In genomic region chr3:122618614-122619013, GRCh38 we compare ENCODE assay signal across 20 cellular contexts. TPM values are rescaled to one million over a fixed set of nuclear protein-coding genes. Genes with fewer than 3 reads are reported as not detected.
DNase-seq lines count a peak whose midpoint lies in the region; ATAC-seq, FAIRE-seq and TF ChIP-seq lines count a peak whose summit lies in the region.
"Had no signal": no experiment of that assay in that cellular context is flagged by ENCODE, and none has a peak within 500 bp of the region (broad histone marks: within the 10 kb centered on the region; RNA-seq: fewer than 3 reads in every experiment).

No MANE protein-coding gene starts in this region.

- DNase-seq in HepG2 (ENCODE audit: low spot score): no peak
- DNase-seq in right lobe of liver: no peak
- DNase-seq in choroid plexus epithelial cell (ENCODE audit: low read depth): no peak
- no peak for DNase-seq in esophagus muscularis mucosa (ENCODE audit: extremely low spot score)
- no peak for DNase-seq in psoas muscle
- DNase-seq: C1 segment of cervical spinal cord, NCI-H1436 treated with DMSO at 0.1 percent for 48 hours, NCI-H2029 treated with DMSO at 0.1 percent for 48 hours, NCI-H774, Peyer's patch had no signal

- H3K4me1 ChIP-seq in HepG2 (ENCODE audit: insufficient read depth, low read length) (no peaks in the 10 kb centered on the region), right lobe of liver (no peaks in the 10 kb centered on the region), OCI-LY3 (ENCODE audit: low read length) (peaks cover 93% of the 10 kb centered on the region), esophagus muscularis mucosa (no peaks in the 10 kb centered on the region), psoas muscle (no peaks in the 10 kb centered on the region)
- H3K4me1 ChIP-seq: A549, HAP-1, Peyer's patch had no signal

- H3K36me3 ChIP-seq in HepG2 (replicated peaks in 1 of 2; ENCODE audit: control insufficient read depth in 1 of 2, insufficient read depth in 2 of 2, low read length in 2 of 2) (no peaks in the 10 kb centered on the region), right lobe of liver (no peaks in the 10 kb centered on the region), OCI-LY3 (replicated peaks; ENCODE audit: low read depth, low read length) (peaks cover 75% of the 10 kb centered on the region), esophagus muscularis mucosa (no peaks in the 10 kb centered on the region), psoas muscle (ENCODE audit: insufficient read depth in 1 of 2, low read depth in 1 of 2) (no peaks in the 10 kb centered on the region)
- H3K36me3 ChIP-seq: HAP-1, Peyer's patch had no signal

- H3K27ac ChIP-seq in HepG2 (ENCODE audit: extremely low read length, insufficient read depth, low read length) (no peak overlapping the region), right lobe of liver (no peak overlapping the region), OCI-LY3 (ENCODE audit: low read length) (peak overlapping the region; percentile 98), esophagus muscularis mucosa (replicated peaks in 1 of 4) (no peak overlapping the region), psoas muscle (no peak overlapping the region)
- H3K27ac ChIP-seq: A549, HL-60, KMS-11, Peyer's patch had no signal

- H3K9ac ChIP-seq in HepG2 (ENCODE audit: insufficient read depth, low read depth, low read length) (no peak overlapping the region), OCI-LY3 (ENCODE audit: low read length) (peak overlapping the region; percentile 76)
- H3K9ac ChIP-seq: KMS-11 had no signal

- ATAC-seq in HepG2: no peak
- ATAC-seq in right lobe of liver: no peak
- no peak for ATAC-seq in stimulated activated memory B cell treated with anti-CD40 and anti-IgM and Interleukin-4, amounts not matched to agents 10 μg/mL and 1 μg/mL and 100 μg/mL, for 72 hours
- ATAC-seq in HG03196 (IDR thresholded peaks at IDR 0.05; ENCODE audit: unreplicated experiment): no peak
- ATAC-seq in psoas muscle: no peak
- ATAC-seq: Right ventricle myocardium inferior had no signal

- H3K9me3 ChIP-seq in HepG2 (ENCODE audit: low read length) (no peaks in the 10 kb centered on the region), right lobe of liver (no peaks in the 10 kb centered on the region), OCI-LY3 (ENCODE audit: insufficient read depth, low read length) (no peaks in the 10 kb centered on the region), esophagus muscularis mucosa (no peaks in the 10 kb centered on the region), psoas muscle (no peaks in the 10 kb centered on the region)
- H3K9me3 ChIP-seq: A549, HAP-1, Peyer's patch had no signal

- H2AFZ ChIP-seq in HepG2 (ENCODE audit: low read length) (no peak overlapping the region), OCI-LY3 (ENCODE audit: low read depth, low read length) (no peak overlapping the region)

- intact Hi-C loops in HepG2 (cut with micrococcal nuclease; ENCODE audit: unreplicated experiment): no loop called here
- intact Hi-C loops in right lobe of liver (cut with DNase I): no loop called here
- intact Hi-C loops in esophagus muscularis mucosa (cut with DNase I): no loop called here
- intact Hi-C loops in psoas muscle (cut with DNase I): no loop called here

- no peaks in the 10 kb centered on the region for H3K27me3 Mint-ChIP-seq in stimulated activated memory B cell treated with anti-CD40 and anti-IgM and Interleukin-4, amounts not matched to agents 10 μg/mL and 1 μg/mL and 100 μg/mL, for 72 hours

- peaks cover 65% of the 10 kb centered on the region for H3K36me3 Mint-ChIP-seq in stimulated activated memory B cell treated with anti-CD40 and anti-IgM and Interleukin-4, amounts not matched to agents 10 μg/mL and 1 μg/mL and 100 μg/mL, for 72 hours

- POLR2A ChIA-PET in HepG2 (lab: Yijun Ruan, JAX): no interaction called here

- H3K4me1 Mint-ChIP-seq in stimulated activated memory B cell treated with anti-CD40 and anti-IgM and Interleukin-4, amounts not matched to agents 10 μg/mL and 1 μg/mL and 100 μg/mL, for 72 hours: peaks cover 75% of the 10 kb centered on the region

- H4K20me1 ChIP-seq in HepG2 (ENCODE audit: insufficient read depth, low read length): no peaks in the 10 kb centered on the region
- no peaks in the 10 kb centered on the region for H4K20me1 ChIP-seq in OCI-LY3 (ENCODE audit: insufficient read depth, low read length)

- no TSS peak for BruUV-seq in HepG2 (replicated peaks; lab: Mats Ljungman, UMichigan)

- no peaks in the 10 kb centered on the region for H3K9me3 Mint-ChIP-seq in stimulated activated memory B cell treated with anti-CD40 and anti-IgM and Interleukin-4, amounts not matched to agents 10 μg/mL and 1 μg/mL and 100 μg/mL, for 72 hours

- H3K4me3 Mint-ChIP-seq in stimulated activated memory B cell treated with anti-CD40 and anti-IgM and Interleukin-4, amounts not matched to agents 10 μg/mL and 1 μg/mL and 100 μg/mL, for 72 hours: no peak overlapping the region

- H3K4me3 ChIP-seq in HepG2 (replicated peaks in 1 of 3; ENCODE audit: insufficient read depth in 1 of 3, low read depth in 2 of 3, low read length in 3 of 3): no peak overlapping the region
- no peak overlapping the region for H3K4me3 ChIP-seq in right lobe of liver
- no peak overlapping the region for H3K4me3 ChIP-seq in OCI-LY3 (ENCODE audit: low read length)
- H3K4me3 ChIP-seq in choroid plexus epithelial cell (ENCODE audit: low read depth, low read length): no peak overlapping the region
- H3K4me3 ChIP-seq in esophagus muscularis mucosa: no peak overlapping the region
- no peak overlapping the region for H3K4me3 ChIP-seq in psoas muscle
- H3K4me3 ChIP-seq: A549, HAP-1, Peyer's patch had no signal

- no peak for TF ChIP-seq EP300 in HepG2 (IDR thresholded peaks at IDR 0.05; ENCODE audit: low read depth in 2 of 2, low read length in 2 of 2)
- TF ChIP-seq EP300 in HepG2 (CRISPR knock-in tag; IDR thresholded peaks at IDR 0.05; ENCODE audit: borderline replicate concordance): no peak
- no peak for TF ChIP-seq EP300 in esophagus muscularis mucosa (IDR thresholded peaks at IDR 0.05)

- TF ChIP-seq POLR2A in HepG2 (IDR thresholded peaks at IDR 0.05; ENCODE audit: insufficient read depth in 1 of 2, low read depth in 2 of 2, low read length in 2 of 2) (no peak), right lobe of liver (IDR thresholded peaks at IDR 0.05) (no peak), esophagus muscularis mucosa (IDR thresholded peaks at IDR 0.05; ENCODE audit: low read depth) (no peak)

- H3K27me3 ChIP-seq in HepG2 (ENCODE audit: control insufficient read depth in 1 of 2, insufficient read depth in 2 of 2, low read length in 2 of 2) (peaks cover 2 to 54% of the 10 kb centered on the region in 2 experiments), right lobe of liver (no peaks in the 10 kb centered on the region), OCI-LY3 (ENCODE audit: low read depth, low read length) (no peaks in the 10 kb centered on the region), esophagus muscularis mucosa (no peaks in the 10 kb centered on the region), psoas muscle (ENCODE audit: insufficient read depth in 3 of 3, low read length in 2 of 3) (no peaks in the 10 kb centered on the region)
- H3K27me3 ChIP-seq: Peyer's patch had no signal

- 40% methylated on average over 3 of the region's 3 CpGs for WGBS in HepG2 (ENCODE audit: low lambda C conversion rate)
- WGBS in right lobe of liver (ENCODE audit: insufficient coverage, low coverage, low lambda C conversion rate, missing lambda C conversion rate): 89% methylated on average over 3 of the region's 3 CpGs
- 80% methylated on average over 3 of the region's 3 CpGs for WGBS in esophagus muscularis mucosa
- 61 to 75% (median 74%) methylated on average over 3 of the region's 3 CpGs for WGBS in psoas muscle, 3 donors

- CTCF ChIA-PET in HepG2 (lab: Yijun Ruan, JAX; ENCODE audit: low intra/inter-chr PET ratio, low total read pairs): no interaction called here

- TF ChIP-seq CTCF in HepG2 (CRISPR knock-in tag; IDR thresholded peaks at IDR 0.05) (no peak), right lobe of liver (IDR thresholded peaks at IDR 0.05) (no peak), OCI-LY3 (IDR thresholded peaks at IDR 0.05; ENCODE audit: low read depth, low read length) (no peak), choroid plexus epithelial cell (conservative IDR thresholded peaks at IDR 0.05; ENCODE audit: low read depth, low read length) (peak; percentile 11), esophagus muscularis mucosa (IDR thresholded peaks at IDR 0.05) (no peak), psoas muscle (IDR thresholded peaks at IDR 0.05) (no peak)

- H3K4me2 ChIP-seq in HepG2 (ENCODE audit: low read depth, low read length) (no peak overlapping the region), OCI-LY3 (ENCODE audit: low read length) (peak overlapping the region; percentile 16; the same call in 1 of the 2 replicates)
- H3K4me2 ChIP-seq: A549, KMS-11 had no signal

- H3K79me2 ChIP-seq in HepG2 (ENCODE audit: insufficient read depth, low read length): no peaks in the 10 kb centered on the region
- peaks cover 31% of the 10 kb centered on the region for H3K79me2 ChIP-seq in OCI-LY3 (ENCODE audit: low read length)

- no peak for TF ChIP-seq RAD21 in HepG2 (CRISPR knock-in tag; IDR thresholded peaks at IDR 0.05)

- H3K27ac Mint-ChIP-seq in stimulated activated memory B cell treated with anti-CD40 and anti-IgM and Interleukin-4, amounts not matched to agents 10 μg/mL and 1 μg/mL and 100 μg/mL, for 72 hours: peak overlapping the region; percentile 78

- in situ Hi-C loops in HepG2 (cut with HindIII; ENCODE audit: extremely low pct_ligation_motif_present, low pct_unique_long_range_greater_than_20kb): no loop called here

- FAIRE-seq in HepG2 (lab: Jason Lieb, UNC): no peak
- FAIRE-seq: A549, HTR-8/SVneo had no signal

RNA-seq across cellular contexts. Expression of gene PARP15, which starts 41.2 kb away (rescaled TPM):
- total RNA-seq in HepG2 (2016; rRNA removed; fragmentation: Illumina TruSeq; extraction: Trizol): 0.02 TPM in 1 of 2 replicates, not detected in the other
- total RNA-seq in HepG2 (2016; cell fraction: cytosol; rRNA removed; fragmentation: Illumina TruSeq; extraction: Trizol; ENCODE audit: low read depth): not detected in 2 replicates
- total RNA-seq in HepG2 (2016; cell fraction: insoluble cytoplasmic fraction; rRNA removed; fragmentation: Illumina TruSeq; extraction: Trizol): 0.04 TPM in 1 of 2 replicates, not detected in the other
- not detected in 2 replicates for total RNA-seq in HepG2 (2016; cell fraction: membrane; rRNA removed; fragmentation: Illumina TruSeq; extraction: Trizol)
- not detected in 2 replicates for total RNA-seq in HepG2 (2016; cell fraction: nucleus; rRNA removed; fragmentation: Illumina TruSeq; extraction: Trizol)
- polyA plus RNA-seq in HepG2 (2011; rRNA removed): not detected in 2 replicates
- 0.03 TPM in 1 of 2 replicates, not detected in the other for polyA plus RNA-seq in HepG2 (2011; cell fraction: cytosol; rRNA removed)
- 0.33 and 0.39 TPM in 2 replicates for polyA plus RNA-seq in HepG2 (2011; cell fraction: nucleus; rRNA removed)
- polyA plus RNA-seq in HepG2 (2012): not detected in 2 replicates
- polyA plus RNA-seq in HepG2 (2016; cell fraction: cytosol; fragmentation: Illumina TruSeq; extraction: Trizol; ENCODE audit: low read depth): not detected in 2 replicates
- not detected in 2 replicates for polyA plus RNA-seq in HepG2 (2016; cell fraction: insoluble cytoplasmic fraction; fragmentation: Illumina TruSeq; extraction: Trizol; ENCODE audit: low read depth)
- polyA plus RNA-seq in HepG2 (2016; cell fraction: membrane; fragmentation: Illumina TruSeq; extraction: Trizol; ENCODE audit: low read depth): not detected in 2 replicates
- polyA plus RNA-seq in HepG2 (2016; cell fraction: nucleus; fragmentation: Illumina TruSeq; extraction: Trizol; ENCODE audit: insufficient read depth, low read depth): not detected in 2 replicates
- polyA minus RNA-seq in HepG2 (2011; rRNA and poly(A)+ RNA removed; ENCODE audit: low replicate concordance): 0.02 TPM in 1 of 2 replicates, not detected in the other
- polyA minus RNA-seq in HepG2 (2011; cell fraction: cytosol; rRNA and poly(A)+ RNA removed): not detected in 2 replicates
- not detected in 2 replicates for polyA minus RNA-seq in HepG2 (2011; cell fraction: nucleus; rRNA and poly(A)+ RNA removed)
- 1 to 10 TPM in 4 of 6 experiments, under 1 TPM in 2; 0.37 to 1.5 (median 1.3) TPM for total RNA-seq in right lobe of liver
- total RNA-seq in esophagus muscularis mucosa: 1 to 10 TPM in 1 of 4 donors, under 1 TPM in 3; 0.39 to 2.3 (median 0.65) TPM
- 1 to 10 TPM in 1 of 4 donors, under 1 TPM in 3; 0.18 to 1.0 (median 0.73) TPM for total RNA-seq in psoas muscle
- polyA plus RNA-seq in psoas muscle: under 1 TPM; 0.11 to 0.34 (median 0.25) TPM
- total RNA-seq: NCI-H460 had no signal

RNA-seq across cellular contexts. Expression of gene DTX3L, which starts 54.5 kb away (rescaled TPM):
- total RNA-seq in HepG2 (2016; rRNA removed; fragmentation: Illumina TruSeq; extraction: Trizol): 10.9 and 19.2 TPM in 2 replicates
- 1.1 and 1.5 TPM in 2 replicates for total RNA-seq in HepG2 (2016; cell fraction: cytosol; rRNA removed; fragmentation: Illumina TruSeq; extraction: Trizol; ENCODE audit: low read depth)
- 10.7 and 16.9 TPM in 2 replicates for total RNA-seq in HepG2 (2016; cell fraction: insoluble cytoplasmic fraction; rRNA removed; fragmentation: Illumina TruSeq; extraction: Trizol)
- total RNA-seq in HepG2 (2016; cell fraction: membrane; rRNA removed; fragmentation: Illumina TruSeq; extraction: Trizol): 7.0 and 7.7 TPM in 2 replicates
- 7.4 and 8.7 TPM in 2 replicates for total RNA-seq in HepG2 (2016; cell fraction: nucleus; rRNA removed; fragmentation: Illumina TruSeq; extraction: Trizol)
- 2.5 and 3.2 TPM in 2 replicates for polyA plus RNA-seq in HepG2 (2011; rRNA removed)
- polyA plus RNA-seq in HepG2 (2011; cell fraction: cytosol; rRNA removed): 1.7 and 3.2 TPM in 2 replicates
- polyA plus RNA-seq in HepG2 (2011; cell fraction: nucleus; rRNA removed): 1.7 and 2.8 TPM in 2 replicates
- polyA plus RNA-seq in HepG2 (2012): 4.4 and 5.3 TPM in 2 replicates
- polyA plus RNA-seq in HepG2 (2016; cell fraction: cytosol; fragmentation: Illumina TruSeq; extraction: Trizol; ENCODE audit: low read depth): 0.57 TPM in 2 replicates
- 12.1 and 15.2 TPM in 2 replicates for polyA plus RNA-seq in HepG2 (2016; cell fraction: insoluble cytoplasmic fraction; fragmentation: Illumina TruSeq; extraction: Trizol; ENCODE audit: low read depth)
- 2.5 and 2.9 TPM in 2 replicates for polyA plus RNA-seq in HepG2 (2016; cell fraction: membrane; fragmentation: Illumina TruSeq; extraction: Trizol; ENCODE audit: low read depth)
- 9.0 and 9.5 TPM in 2 replicates for polyA plus RNA-seq in HepG2 (2016; cell fraction: nucleus; fragmentation: Illumina TruSeq; extraction: Trizol; ENCODE audit: insufficient read depth, low read depth)
- polyA minus RNA-seq in HepG2 (2011; rRNA and poly(A)+ RNA removed; ENCODE audit: low replicate concordance): 3.0 and 6.0 TPM in 2 replicates
- 5.5 and 9.3 TPM in 2 replicates for polyA minus RNA-seq in HepG2 (2011; cell fraction: cytosol; rRNA and poly(A)+ RNA removed)
- 3.1 and 6.0 TPM in 2 replicates for polyA minus RNA-seq in HepG2 (2011; cell fraction: nucleus; rRNA and poly(A)+ RNA removed)
- 10 to 100 TPM; 31.3 to 63.7 (median 38.4) TPM for total RNA-seq in right lobe of liver
- total RNA-seq in esophagus muscularis mucosa: 10 to 100 TPM; 21.6 to 33.5 (median 21.8) TPM
- total RNA-seq in psoas muscle: 10 to 100 TPM; 11.5 to 26.6 (median 12.2) TPM
- 1 to 10 TPM; 3.1 to 9.8 (median 3.5) TPM for polyA plus RNA-seq in psoas muscle

RNA-seq across cellular contexts. Expression of gene PARP9, which starts 54.5 kb away (rescaled TPM):
- total RNA-seq in HepG2 (2016; rRNA removed; fragmentation: Illumina TruSeq; extraction: Trizol): 10.6 and 12.5 TPM in 2 replicates
- total RNA-seq in HepG2 (2016; cell fraction: cytosol; rRNA removed; fragmentation: Illumina TruSeq; extraction: Trizol; ENCODE audit: low read depth): 2.5 and 3.5 TPM in 2 replicates
- total RNA-seq in HepG2 (2016; cell fraction: insoluble cytoplasmic fraction; rRNA removed; fragmentation: Illumina TruSeq; extraction: Trizol): 9.8 and 12.9 TPM in 2 replicates
- total RNA-seq in HepG2 (2016; cell fraction: membrane; rRNA removed; fragmentation: Illumina TruSeq; extraction: Trizol): 3.6 and 4.5 TPM in 2 replicates
- 6.9 and 7.6 TPM in 2 replicates for total RNA-seq in HepG2 (2016; cell fraction: nucleus; rRNA removed; fragmentation: Illumina TruSeq; extraction: Trizol)
- 6.5 and 7.0 TPM in 2 replicates for polyA plus RNA-seq in HepG2 (2011; rRNA removed)
- polyA plus RNA-seq in HepG2 (2011; cell fraction: cytosol; rRNA removed): 2.3 and 5.1 TPM in 2 replicates
- polyA plus RNA-seq in HepG2 (2011; cell fraction: nucleus; rRNA removed): 4.4 and 8.2 TPM in 2 replicates
- 2.5 and 4.0 TPM in 2 replicates for polyA plus RNA-seq in HepG2 (2012)
- 0.59 and 0.62 TPM in 2 replicates for polyA plus RNA-seq in HepG2 (2016; cell fraction: cytosol; fragmentation: Illumina TruSeq; extraction: Trizol; ENCODE audit: low read depth)
- 11.1 TPM in 2 replicates for polyA plus RNA-seq in HepG2 (2016; cell fraction: insoluble cytoplasmic fraction; fragmentation: Illumina TruSeq; extraction: Trizol; ENCODE audit: low read depth)
- polyA plus RNA-seq in HepG2 (2016; cell fraction: membrane; fragmentation: Illumina TruSeq; extraction: Trizol; ENCODE audit: low read depth): 1.4 and 1.9 TPM in 2 replicates
- 11.1 and 11.3 TPM in 2 replicates for polyA plus RNA-seq in HepG2 (2016; cell fraction: nucleus; fragmentation: Illumina TruSeq; extraction: Trizol; ENCODE audit: insufficient read depth, low read depth)
- polyA minus RNA-seq in HepG2 (2011; rRNA and poly(A)+ RNA removed; ENCODE audit: low replicate concordance): 2.0 and 5.7 TPM in 2 replicates
- polyA minus RNA-seq in HepG2 (2011; cell fraction: cytosol; rRNA and poly(A)+ RNA removed): 2.5 and 3.1 TPM in 2 replicates
- 4.0 and 7.0 TPM in 2 replicates for polyA minus RNA-seq in HepG2 (2011; cell fraction: nucleus; rRNA and poly(A)+ RNA removed)
- total RNA-seq in right lobe of liver: 10 to 100 TPM; 35.5 to 64.7 (median 42.5) TPM
- total RNA-seq in esophagus muscularis mucosa: 10 to 100 TPM; 16.7 to 24.0 (median 21.3) TPM
- total RNA-seq in psoas muscle: 10 to 100 TPM in 3 of 4 donors, 1 to 10 TPM in 1; 8.9 to 18.9 (median 12.6) TPM
- polyA plus RNA-seq in psoas muscle: 10 to 100 TPM in 1 of 3 donors, 1 to 10 TPM in 2; 6.5 to 12.3 (median 7.8) TPM
